8 cellular contexts compared by ENCODE assay signal in the genomic region with DNA sequence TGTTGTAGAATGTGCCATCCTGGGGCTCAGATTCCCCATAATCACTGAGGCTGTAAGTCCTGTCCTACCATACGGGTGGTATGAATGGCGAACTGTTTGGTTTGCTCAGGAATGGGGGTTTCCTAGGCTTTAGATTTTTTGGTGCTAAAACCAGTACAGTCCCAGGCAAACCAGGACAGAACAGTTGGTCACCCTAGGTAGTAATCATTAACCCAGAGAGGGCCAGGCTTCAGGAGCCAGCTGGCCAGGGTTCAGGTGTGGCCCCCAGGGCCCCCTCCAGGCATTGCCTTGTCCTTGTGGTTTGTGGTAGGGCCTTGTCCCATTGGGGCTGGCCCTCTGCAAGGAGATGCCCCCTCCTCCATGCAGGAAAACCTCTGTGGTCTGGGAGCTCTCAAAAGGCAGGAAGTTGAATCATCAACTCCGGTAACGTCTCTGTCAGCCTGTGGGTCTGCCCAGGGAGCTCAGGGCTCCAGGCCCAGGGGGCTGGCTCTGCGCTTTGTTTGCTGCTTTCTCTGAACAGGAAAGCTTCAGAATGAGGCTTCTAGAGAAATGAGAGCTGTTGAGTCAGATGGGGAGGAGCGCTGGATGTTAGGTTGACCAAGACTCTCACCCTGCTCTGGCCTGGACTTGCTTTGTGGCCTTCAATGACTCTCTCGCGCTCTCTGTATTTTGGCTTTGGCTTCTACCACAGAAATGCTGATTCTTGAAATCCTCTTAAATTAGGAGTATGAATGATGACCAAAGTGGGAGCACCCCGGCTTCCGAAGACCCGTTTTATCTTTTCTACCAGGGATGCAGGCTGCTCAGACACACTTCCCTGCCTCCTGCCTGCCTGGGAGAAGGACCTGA. TPM values are rescaled to one million over a fixed set of nuclear protein-coding genes. Genes with fewer than 3 reads are reported as not detected.
A peak's percentile ranks its signal among the peaks of the same experiment; 100 is the strongest.
DNase-seq lines count a peak whose midpoint lies in the region; ATAC-seq and FAIRE-seq lines count a peak whose summit lies in the region.

No MANE protein-coding gene starts in this region.

- peak; percentile 98 for FAIRE-seq in RCC 7860 (lab: Jason Lieb, UNC)

- DNase-seq in RCC 7860 (ENCODE audit: low spot score) (peak; percentile 100), glomerular endothelial cell (ENCODE audit: extremely low read depth, low read depth, low spot score) (peak; percentile 92), sciatic nerve (ENCODE audit: low spot score) (peak; percentile 71), globus pallidus (ENCODE audit: low spot score) (no peak), NCI-H1436 treated with DMSO at 0.1 percent for 48 hours (lab: John Stamatoyannopoulos, UW) (no peak)
- DNase-seq in activated T-helper 9 cell treated with anti-CD3 and anti-CD28 coated beads, Interleukin-2, amount 50 U/mL, for 16 hours (ENCODE audit: low read depth), result peak; percentile 46

- intact Hi-C loops in sciatic nerve (cut with DNase I), result no loop called here

- ATAC-seq in GM18520 (IDR thresholded peaks at IDR 0.05; ENCODE audit: unreplicated experiment), result peak; percentile 73
- peak; percentile 74 for ATAC-seq in HG03045 (IDR thresholded peaks at IDR 0.05; ENCODE audit: unreplicated experiment)
- ATAC-seq in sciatic nerve, result peak; percentile 75

RNA-seq across cellular contexts. Expression of a gene that starts 22.2 kb away (rescaled TPM):
- total RNA-seq in glomerular endothelial cell (14.5 and 24.7 TPM in 2 replicates), sciatic nerve (55.0 TPM)

Comparison
In these comparisons a context has a peak if more than half of its experiments do, and no peak if none do; other contexts are left out.
1. DNase-seq: peak in RCC 7860 (single experiment), activated T-helper 9 cell treated with anti-CD3 and anti-CD28 coated beads, Interleukin-2, amount 50 U/mL, for 16 hours (single experiment), glomerular endothelial cell (single experiment) and sciatic nerve (single experiment); none in globus pallidus (single experiment) and NCI-H1436 treated with DMSO at 0.1 percent for 48 hours (single experiment).
2. Peak in every context shown above with its lines, with median percentiles within 50 percentile points of each other: ATAC-seq.